Comparison of ENCODE assay signal across 8 cellular contexts in the genomic region with DNA sequence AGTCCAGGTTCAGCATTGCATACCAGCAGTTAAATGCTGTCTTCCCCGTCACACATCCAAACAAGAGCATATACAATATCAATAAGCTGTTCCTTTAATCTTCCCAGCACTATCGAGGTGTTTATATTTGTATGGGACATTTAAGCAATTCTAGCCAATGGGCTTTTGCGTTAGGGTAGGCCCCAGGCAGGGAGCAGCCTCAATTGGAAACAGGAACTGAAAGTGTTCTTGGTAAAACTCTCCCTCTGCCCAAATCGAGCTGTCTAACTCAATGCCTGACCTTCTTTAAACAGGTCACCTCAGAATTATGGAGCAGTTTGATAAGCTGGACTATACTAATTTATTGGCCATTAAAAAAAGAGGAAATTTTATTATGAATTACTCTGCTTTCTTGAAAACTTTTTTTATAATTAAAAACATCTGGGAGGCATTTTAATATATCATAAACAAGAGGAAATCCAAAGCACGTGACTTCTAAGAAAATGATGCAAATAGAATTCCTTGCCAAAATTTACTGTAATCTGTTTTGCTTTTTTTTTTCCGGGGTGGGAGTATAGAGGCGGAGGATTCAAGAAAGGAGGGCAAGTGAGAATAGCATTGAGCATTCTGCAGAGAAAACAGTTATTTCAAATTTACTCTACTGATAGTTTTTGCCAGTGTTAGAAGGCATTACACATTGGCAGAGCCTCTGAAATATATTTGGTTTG.
DNase-seq lines count a peak whose midpoint lies in the region; ATAC-seq, FAIRE-seq and TF ChIP-seq lines count a peak whose summit lies in the region.

No MANE protein-coding gene starts in this region.

- H3K9me2 ChIP-seq in SU-DHL-6 (replicated peaks; ENCODE audit: insufficient read depth, low read length), result no peaks in the 10 kb centered on the region

- no peaks in the 10 kb centered on the region for H3K9me1 ChIP-seq in keratinocyte (ENCODE audit: control insufficient read depth, extremely low read depth, insufficient read depth, low read length)

- H3K4me1 ChIP-seq in keratinocyte (ENCODE audit: control insufficient read depth, extremely low read depth, insufficient read depth, low read length) (no peaks in the 10 kb centered on the region), uterus (no peaks in the 10 kb centered on the region)

- peak overlapping the region; percentile 43 for H3K4me2 ChIP-seq in SU-DHL-6 (ENCODE audit: low read depth, low read length, poor library complexity, severe bottlenecking)
- peak overlapping the region; percentile 48 for H3K4me2 ChIP-seq in keratinocyte (ENCODE audit: control insufficient read depth, extremely low read depth, insufficient read depth, low read depth, low read length)

- DNase-seq in AG08396 (ENCODE audit: low spot score) (peak; percentile 66), keratinocyte (ENCODE audit: low read depth, low spot score) (no peak), uterus (peak; percentile 33 to 35)
- DNase-seq in activated CD4-positive, CD25-positive, alpha-beta regulatory T cell treated with anti-CD3 and anti-CD28 coated beads, Interleukin-2, amount 50 U/mL, for 72 hours, result no peak
- no peak for DNase-seq in activated effector memory CD4-positive, alpha-beta T cell treated with anti-CD3 and anti-CD28 coated beads, Interleukin-2, amount 50 U/mL, for 16 hours

- H3K9me3 ChIP-seq in SU-DHL-6 (ENCODE audit: insufficient read depth, low read length) (no peaks in the 10 kb centered on the region), keratinocyte (ENCODE audit: control insufficient read depth, low read depth, low read length) (no peaks in the 10 kb centered on the region), uterus (no peaks in the 10 kb centered on the region)

- TF ChIP-seq CTCF in SU-DHL-6 (IDR thresholded peaks at IDR 0.05; ENCODE audit: insufficient read depth, low read length, poor library complexity, severe bottlenecking) (no peak), keratinocyte (optimal IDR thresholded peaks at IDR 0.05 in 1 of 3, IDR thresholded peaks at IDR 0.05 in 1 of 3, conservative IDR thresholded peaks at IDR 0.05 in 1 of 3; ENCODE audit: extremely low read depth in 1 of 3, insufficient read depth in 2 of 3, low read length in 3 of 3) (no peak), uterus (IDR thresholded peaks at IDR 0.05) (no peak)

- peak overlapping the region; percentile 62 for H3K27ac ChIP-seq in SU-DHL-6 (ENCODE audit: low read depth, low read length)
- no peak overlapping the region for H3K27ac ChIP-seq in keratinocyte (ENCODE audit: control insufficient read depth, insufficient read depth, low read length)
- peak overlapping the region in 1 of 2 donors; percentile 14 for H3K27ac ChIP-seq in uterus

- H3K27me3 ChIP-seq in SU-DHL-6 (ENCODE audit: low read length) (no peaks in the 10 kb centered on the region), keratinocyte (ENCODE audit: control insufficient read depth, extremely low read depth, insufficient read depth, low read length) (no peaks in the 10 kb centered on the region), uterus (no peaks in the 10 kb centered on the region)

- no peak for TF ChIP-seq POLR2A in uterus (IDR thresholded peaks at IDR 0.05)

- H3K9ac ChIP-seq in SU-DHL-6 (ENCODE audit: low read length) (no peak overlapping the region), keratinocyte (ENCODE audit: control insufficient read depth, extremely low read depth, insufficient read depth, low read length) (no peak overlapping the region)

- no peaks in the 10 kb centered on the region for H4K20me1 ChIP-seq in SU-DHL-6 (ENCODE audit: low read depth, low read length)
- H4K20me1 ChIP-seq in keratinocyte (ENCODE audit: control insufficient read depth, extremely low read depth, insufficient read depth, low read length), result no peaks in the 10 kb centered on the region

- H3K36me3 ChIP-seq in SU-DHL-6 (ENCODE audit: low read length) (no peaks in the 10 kb centered on the region), keratinocyte (ENCODE audit: control insufficient read depth in 2 of 2, extremely low read depth in 1 of 2, insufficient read depth in 2 of 2, low read length in 2 of 2) (no peaks in the 10 kb centered on the region), uterus (no peaks in the 10 kb centered on the region)

- intact Hi-C loops in uterus (cut with DNase I; ENCODE audit: low total_unique reads), result no loop called here

- peak overlapping the region; percentile 78 for H2AFZ ChIP-seq in SU-DHL-6 (ENCODE audit: low read depth, low read length, severe bottlenecking)
- peak overlapping the region; percentile 89 for H2AFZ ChIP-seq in keratinocyte (ENCODE audit: control insufficient read depth, low read length)

- peak; percentile 82 for ATAC-seq in GM19438 (IDR thresholded peaks at IDR 0.05; ENCODE audit: low read depth, unreplicated experiment)
- ATAC-seq in HG03342 (IDR thresholded peaks at IDR 0.05; ENCODE audit: unreplicated experiment), result peak; percentile 92

- H3K4me3 ChIP-seq in SU-DHL-6 (ENCODE audit: insufficient read depth, low read length, poor library complexity, severe bottlenecking) (no peak overlapping the region), keratinocyte (ENCODE audit: control insufficient read depth in 2 of 3, extremely low read depth in 1 of 3, insufficient read depth in 2 of 3, low read depth in 1 of 3, low read length in 3 of 3) (peak overlapping the region in 1 of 3 experiments; percentile 26), uterus (no peak overlapping the region)

- H3K79me2 ChIP-seq in SU-DHL-6 (ENCODE audit: insufficient read depth, low read length) (no peaks in the 10 kb centered on the region), keratinocyte (ENCODE audit: control insufficient read depth, insufficient read depth, low read length) (no peaks in the 10 kb centered on the region)

- H3F3A ChIP-seq in SU-DHL-6 (ENCODE audit: insufficient read depth), result peaks cover 16% of the 10 kb centered on the region

- dilution Hi-C loops in keratinocyte (cut with MboI; ENCODE audit: extremely low pct_ligation_motif_present, low sequenced_read_pairs), result no loop called here

- FAIRE-seq in keratinocyte (lab: Jason Lieb, UNC), result no peak

Comparison
In these comparisons a context has a peak if more than half of its experiments do, and no peak if none do; other contexts are left out.
1. DNase-seq: peak in AG08396 (single experiment) and uterus (2 of 2); none in keratinocyte (single experiment), activated CD4-positive, CD25-positive, alpha-beta regulatory T cell treated with anti-CD3 and anti-CD28 coated beads, Interleukin-2, amount 50 U/mL, for 72 hours (single experiment) and activated effector memory CD4-positive, alpha-beta T cell treated with anti-CD3 and anti-CD28 coated beads, Interleukin-2, amount 50 U/mL, for 16 hours (single experiment).